17 cellular contexts compared by ENCODE assay signal in the genomic region with DNA sequence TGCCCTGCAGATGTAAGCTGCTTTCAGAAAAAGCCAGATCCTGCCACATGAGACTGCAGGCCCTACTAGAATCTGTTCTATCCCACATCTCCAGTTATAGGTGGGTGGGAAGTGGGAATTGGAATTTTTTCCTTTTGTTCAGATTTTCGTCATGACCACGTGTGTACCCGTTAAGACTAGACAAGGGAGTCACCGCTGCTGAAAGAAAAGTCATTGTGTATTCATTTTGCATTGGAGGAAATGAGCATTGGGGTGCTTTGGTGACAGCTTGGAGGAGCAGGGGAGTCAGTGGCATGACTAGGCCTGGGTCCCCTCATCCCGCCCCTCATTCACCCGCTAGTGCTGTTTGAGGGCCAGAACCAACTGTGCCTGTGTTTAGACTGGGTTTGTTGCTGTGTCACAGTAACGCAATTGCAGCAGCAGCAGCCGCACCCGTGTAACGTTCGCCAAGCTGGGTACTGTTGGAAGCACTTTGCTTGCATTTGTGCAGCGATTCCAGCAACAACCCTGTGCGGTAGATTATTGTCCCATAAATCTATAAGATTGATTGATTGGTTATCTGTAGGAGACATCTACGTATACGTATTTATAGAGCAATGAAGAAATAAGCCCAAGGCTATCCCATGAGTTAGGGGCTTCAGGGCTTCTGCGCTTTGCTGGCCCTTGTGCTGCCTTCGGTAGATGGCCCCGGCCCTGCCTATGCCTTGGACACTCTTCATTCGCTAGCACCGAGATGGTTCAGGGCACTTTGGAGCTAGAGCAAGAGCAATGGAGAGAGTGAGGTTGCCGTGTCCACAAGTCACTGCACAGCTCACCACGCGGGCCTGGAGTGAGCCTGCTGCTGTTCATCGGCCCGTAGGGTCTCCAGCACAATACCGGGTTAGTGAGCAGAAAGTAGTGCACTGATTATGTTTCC.
DNase-seq lines count a peak whose midpoint lies in the region; ATAC-seq, FAIRE-seq and TF ChIP-seq lines count a peak whose summit lies in the region.
"Had no signal": no experiment of that assay in that cellular context is flagged by ENCODE, and none has a peak within 500 bp of the region (broad histone marks: within the 10 kb centered on the region; RNA-seq: fewer than 3 reads in every experiment).

No MANE protein-coding gene starts in this region.

- H3K4me1 Mint-ChIP-seq in immature natural killer cell = peaks cover 63 to 64% of the 10 kb centered on the region in 2 donors
- peaks cover 77% of the 10 kb centered on the region for H3K4me1 Mint-ChIP-seq in neural crest cell
- H3K4me1 Mint-ChIP-seq: B cell had no signal

- H3K27ac Mint-ChIP-seq in immature natural killer cell (peak overlapping the region in 3 of 6 donors; percentile 37 to 88 (median 63)), neural crest cell (ENCODE audit: unreplicated experiment) (peak overlapping the region; percentile 63)
- H3K27ac Mint-ChIP-seq: B cell; CD4-positive, alpha-beta T cell had no signal

- H3K36me3 Mint-ChIP-seq in immature natural killer cell (peaks cover 0 to 5% (median 4%) of the 10 kb centered on the region in 3 donors), neural crest cell (ENCODE audit: low read depth) (no peaks in the 10 kb centered on the region)

- peak overlapping the region in 4 of 5 donors; percentile 3 to 49 (median 42) for H3K4me3 Mint-ChIP-seq in immature natural killer cell
- H3K4me3 Mint-ChIP-seq in neural crest cell = no peak overlapping the region
- H3K4me3 Mint-ChIP-seq: B cell; CD4-positive, alpha-beta T cell had no signal

- 75 to 100% methylated on average over 1 to 26 of the region's 26 CpGs for WGBS in transverse colon (ENCODE audit: low coverage in 1 of 2), 2 donors

- TF ChIP-seq EP300 in transverse colon (IDR thresholded peaks at IDR 0.05; ENCODE audit: low read depth) = no peak

- H3K4me1 ChIP-seq in transverse colon = peaks cover 24 to 38% (median 35%) of the 10 kb centered on the region in 4 donors

- peak; percentile 64 for FAIRE-seq in bronchial epithelial cell (lab: Jason Lieb, UNC)
- FAIRE-seq: G401.6, GM12891 had no signal

- H3K9me3 ChIP-seq in transverse colon = no peaks in the 10 kb centered on the region

- no peak for DNase-seq in bronchial epithelial cell (ENCODE audit: low read depth)
- no peak for DNase-seq in immature natural killer cell
- no peak for DNase-seq in neural crest cell (ENCODE audit: low read depth, low spot score)
- DNase-seq in transverse colon = peak; percentile 61
- DNase-seq in stimulated activated CD8-positive, alpha-beta memory T cell treated with anti-CD3 and anti-CD28 coated beads, Interleukin-4, amount 100 ng/mL, for 48 hours = no peak
- no peak for DNase-seq in DMS153 (lab: John Stamatoyannopoulos, UW)
- DNase-seq: CD4-positive, alpha-beta T cell; DMS79 treated with DMSO at 0.1 percent for 48 hours; HCEC 1CT; NCI-H146; NCI-H226; NCI-H526 treated with DMSO at 0.1 percent for 48 hours; PC-3 had no signal

- in situ Hi-C loops in transverse colon (cut with MboI; ENCODE audit: low pct_ligation_motif_present in 1 of 4, low pct_unique_long_range_greater_than_20kb in 1 of 4, low sequenced_read_pairs in 3 of 4) = no loop called here

- H3K36me3 ChIP-seq in bronchial epithelial cell (ENCODE audit: control insufficient read depth, insufficient read depth, low read length) (no peaks in the 10 kb centered on the region), transverse colon (no peaks in the 10 kb centered on the region)

- H3K4me3 ChIP-seq in bronchial epithelial cell (ENCODE audit: low read depth, low read length) = no peak overlapping the region
- no peak overlapping the region for H3K4me3 ChIP-seq in transverse colon

- H3K27me3 Mint-ChIP-seq in immature natural killer cell (ENCODE audit: low read depth in 3 of 3) (peaks cover 0 to 2% (median 2%) of the 10 kb centered on the region in 3 donors), neural crest cell (ENCODE audit: low read depth) (no peaks in the 10 kb centered on the region)

- H3K27ac ChIP-seq in transverse colon = peak overlapping the region; percentile 72 to 83 (median 77)

- H3K9me3 Mint-ChIP-seq in immature natural killer cell = peaks cover 0 to 1% (median 0%) of the 10 kb centered on the region in 6 donors
- H3K9me3 Mint-ChIP-seq in neural crest cell = no peaks in the 10 kb centered on the region
- H3K9me3 Mint-ChIP-seq: CD4-positive, alpha-beta T cell had no signal

- H3K27me3 ChIP-seq in bronchial epithelial cell (ENCODE audit: control insufficient read depth, insufficient read depth, low read length) (no peaks in the 10 kb centered on the region), transverse colon (no peaks in the 10 kb centered on the region)

- intact Hi-C loops in transverse colon (cut with DNase I; ENCODE audit: low total_unique reads) = no loop called here

- TF ChIP-seq CTCF in bronchial epithelial cell (IDR thresholded peaks at IDR 0.05; ENCODE audit: insufficient read depth, low read length, severe bottlenecking) (no peak), neural crest cell (conservative IDR thresholded peaks at IDR 0.05) (no peak), transverse colon (IDR thresholded peaks at IDR 0.05) (no peak)

- ATAC-seq in HG02623 (IDR thresholded peaks at IDR 0.05; ENCODE audit: unreplicated experiment) = no peak
- ATAC-seq: PC-3 had no signal

- no peak for TF ChIP-seq POLR2A in transverse colon (IDR thresholded peaks at IDR 0.05)
